ENCODE assay signal across 16 cellular contexts in genomic region chr10:75263806-75264205, GRCh38. TPM values are rescaled to one million over a fixed set of nuclear protein-coding genes. Genes with fewer than 3 reads are reported as not detected.
A peak's percentile ranks its signal among the peaks of the same experiment; 100 is the strongest.
DNase-seq lines count a peak whose midpoint lies in the region; ATAC-seq and TF ChIP-seq lines count a peak whose summit lies in the region.
"Had no signal": no experiment of that assay in that cellular context is flagged by ENCODE, and none has a peak within 500 bp of the region (broad histone marks: within the 10 kb centered on the region; RNA-seq: fewer than 3 reads in every experiment).

No MANE protein-coding gene starts in this region.

- H3K27me3 ChIP-seq in H7 (ENCODE audit: control insufficient read depth, insufficient read depth, low read length) (no peaks in the 10 kb centered on the region), PC-9 (ENCODE audit: insufficient read depth, low read depth) (no peaks in the 10 kb centered on the region), thyroid gland (no peaks in the 10 kb centered on the region)

- H3K4me1 ChIP-seq in PC-9 (replicated peaks; ENCODE audit: insufficient read depth) (peaks cover 57% of the 10 kb centered on the region), thyroid gland (peaks cover 6 to 7% of the 10 kb centered on the region in 2 donors)

- H3F3A ChIP-seq in PC-9 (ENCODE audit: insufficient read depth, low read depth) = peaks cover 45% of the 10 kb centered on the region

- no peak for TF ChIP-seq CTCF in PC-9 (conservative IDR thresholded peaks at IDR 0.05)
- TF ChIP-seq CTCF in thyroid gland (IDR thresholded peaks at IDR 0.05) = no peak

- peak; percentile 11 for DNase-seq in H7
- peak; percentile 28 to 45 for DNase-seq in PC-9
- DNase-seq in left ventricle myocardium superior = peak; percentile 44
- peak; percentile 71 to 80 for DNase-seq in thyroid gland
- DNase-seq in NCI-H2171 treated with DMSO at 0.1 percent for 48 hours (lab: John Stamatoyannopoulos, UW) = no peak
- DNase-seq in activated CD8-positive, alpha-beta memory T cell treated with anti-CD3 and anti-CD28 coated beads, Interleukin-2, amount 50 U/mL, for 4 hours = no peak
- DNase-seq: COR-L47, DMS153, GM23248, KG1, NCI-H1417 treated with DMSO at 0.1 percent for 48 hours, NCI-H1930, NCI-H748 treated with DMSO at 0.1 percent for 48 hours had no signal

- CTCF ChIA-PET in PC-9 (lab: Charles Lee) = no interaction called here

- H3K36me3 ChIP-seq in H7 (replicated peaks; ENCODE audit: control insufficient read depth, insufficient read depth, low read length) (no peaks in the 10 kb centered on the region), PC-9 (ENCODE audit: low read depth) (no peaks in the 10 kb centered on the region), thyroid gland (no peaks in the 10 kb centered on the region)

- no peak overlapping the region for H2AFZ ChIP-seq in PC-9
- H2AFZ ChIP-seq: GM23248 had no signal

- H3K9me2 ChIP-seq in PC-9 (ENCODE audit: insufficient read depth) = no peaks in the 10 kb centered on the region

- ATAC-seq in left ventricle myocardium superior (peak; percentile 81), HG03045 (IDR thresholded peaks at IDR 0.05; ENCODE audit: unreplicated experiment) (no peak)
- ATAC-seq: Panc1 had no signal

- H4K20me1 ChIP-seq in PC-9 (ENCODE audit: insufficient read depth) = no peaks in the 10 kb centered on the region

- no peak overlapping the region for H3K4me3 ChIP-seq in H7 (ENCODE audit: insufficient read depth, low read depth, low read length)
- no peak overlapping the region for H3K4me3 ChIP-seq in PC-9
- no peak overlapping the region for H3K4me3 ChIP-seq in thyroid gland (replicated peaks in 1 of 3)
- H3K4me3 ChIP-seq: GM23248, SK-N-MC had no signal

- BruUV-seq in PC-9 (replicated peaks; lab: Mats Ljungman, UMichigan) = no TSS peak

- peak overlapping the region; percentile 75 for H3K4me2 ChIP-seq in PC-9

- intact Hi-C loops in PC-9 (cut with micrococcal nuclease; ENCODE audit: unreplicated experiment) (no loop called here), left ventricle myocardium superior (cut with micrococcal nuclease) (no loop called here), thyroid gland (cut with DNase I) (no loop called here)

- WGBS in thyroid gland, 2 donors = 58 to 71% methylated on average over 1 of the region's 1 CpG

- TF ChIP-seq POLR2A in thyroid gland (IDR thresholded peaks at IDR 0.05) = no peak

- POLR2A ChIA-PET in PC-9 (lab: Charles Lee; ENCODE audit: unreplicated experiment) = interaction anchor here (0.6 kb wide), 1 partner anchor 1369 kb away, joined by 9 read pairs; no protein-coding TSS in a partner anchor

- H3K9me3 ChIP-seq in PC-9 (ENCODE audit: insufficient read depth, low read depth) (no peaks in the 10 kb centered on the region), thyroid gland (no peaks in the 10 kb centered on the region)

- no peaks in the 10 kb centered on the region for H3K79me2 ChIP-seq in PC-9 (ENCODE audit: low read depth)

- H3K27ac ChIP-seq in PC-9 = peak overlapping the region; percentile 96
- H3K27ac ChIP-seq in thyroid gland = no peak overlapping the region
- H3K27ac ChIP-seq: GM23248, SK-N-MC had no signal

RNA-seq across cellular contexts. Expression of gene COMTD1, which starts 28.0 kb away (rescaled TPM):
- total RNA-seq in H7 (2014; rRNA removed; shearing (Covaris generic)) = 21.3 and 36.6 TPM in 2 replicates
- total RNA-seq in PC-9 (2021) (20.5 and 25.1 TPM in 2 replicates), left ventricle myocardium superior (30.8 TPM), thyroid gland (10 to 100 TPM; 43.4 to 74.0 (median 68.7) TPM)

RNA-seq across cellular contexts. Expression of gene VDAC2, which starts 53.2 kb away (rescaled TPM):
- total RNA-seq in H7 (2014; rRNA removed; shearing (Covaris generic)) = 213 and 218 TPM in 2 replicates
- 241 and 243 TPM in 2 replicates for total RNA-seq in PC-9 (2021)
- 493 TPM for total RNA-seq in left ventricle myocardium superior
- total RNA-seq in thyroid gland = 100 to 1,000 TPM; 113 to 144 (median 122) TPM

Comparison
In these comparisons a context has a peak if more than half of its experiments do, and no peak if none do; other contexts are left out.
1. DNase-seq: peak in H7 (single experiment), PC-9 (2 of 2), left ventricle myocardium superior (single experiment) and thyroid gland (2 of 2); none in NCI-H2171 treated with DMSO at 0.1 percent for 48 hours (single experiment) and activated CD8-positive, alpha-beta memory T cell treated with anti-CD3 and anti-CD28 coated beads, Interleukin-2, amount 50 U/mL, for 4 hours (single experiment).